12 cellular contexts compared by ENCODE assay signal in the genomic region with DNA sequence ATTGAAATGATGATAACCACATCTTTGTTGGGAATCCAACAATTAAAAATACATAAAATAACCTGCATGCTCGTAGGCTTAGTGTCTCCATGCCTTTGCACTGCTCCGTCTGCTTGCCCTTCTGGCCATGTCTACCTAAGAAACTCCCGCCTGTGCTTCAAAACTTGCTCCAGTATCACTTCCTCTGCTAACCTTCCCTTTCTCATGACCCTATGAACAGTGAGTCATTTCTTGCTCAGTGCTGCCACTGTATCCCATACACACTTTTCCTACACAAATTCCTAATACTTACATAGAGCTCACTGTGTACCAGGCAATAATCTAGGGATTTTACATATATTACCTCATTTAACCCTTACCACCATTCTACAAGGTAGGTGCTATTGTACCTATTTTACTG. TPM values are rescaled to one million over a fixed set of nuclear protein-coding genes. Genes with fewer than 3 reads are reported as not detected.
DNase-seq lines count a peak whose midpoint lies in the region; ATAC-seq and TF ChIP-seq lines count a peak whose summit lies in the region.
"Had no signal": no experiment of that assay in that cellular context is flagged by ENCODE, and none has a peak within 500 bp of the region (broad histone marks: within the 10 kb centered on the region; RNA-seq: fewer than 3 reads in every experiment).

No MANE protein-coding gene starts in this region.

- no peaks in the 10 kb centered on the region for H3K9me3 ChIP-seq in AG04450 (ENCODE audit: control insufficient read depth, insufficient read depth, low read length)

- intact Hi-C loops in activated B cell treated with CpG ODN at 0.5 μM for 24 hours (cut with micrococcal nuclease) = no loop called here

- H3K36me3 Mint-ChIP-seq in activated B cell treated with CpG ODN at 0.5 μM for 24 hours (ENCODE audit: low read depth) = peaks cover 74% of the 10 kb centered on the region
- peaks cover 51% of the 10 kb centered on the region for H3K36me3 Mint-ChIP-seq in activated CD8-positive, alpha-beta T cell treated with anti-CD3 and anti-CD28 coated beads, Interleukin-2, amount 10 ng/mL, durations not matched to agents 7 days and 5 days (ENCODE audit: low read depth)

- ATAC-seq in HG03378 (IDR thresholded peaks at IDR 0.05; ENCODE audit: unreplicated experiment) = peak; percentile 85
- peak; percentile 28 for ATAC-seq in activated B cell treated with CpG ODN at 0.5 μM for 24 hours (ENCODE audit: low read depth)
- no peak for ATAC-seq in activated CD8-positive, alpha-beta T cell treated with anti-CD3 and anti-CD28 coated beads, Interleukin-2, amount 10 ng/mL, durations not matched to agents 7 days and 5 days
- ATAC-seq in HG03521 (IDR thresholded peaks at IDR 0.05; ENCODE audit: unreplicated experiment) = no peak
- ATAC-seq: stimulated activated naive CD8-positive, alpha-beta T cell treated with anti-CD3 and anti-CD28 coated beads, Interleukin-15, amount 100 ng/mL, for 72 hours had no signal

- H3K27ac Mint-ChIP-seq in activated B cell treated with CpG ODN at 0.5 μM for 24 hours = no peak overlapping the region
- H3K27ac Mint-ChIP-seq in activated CD8-positive, alpha-beta T cell treated with anti-CD3 and anti-CD28 coated beads, Interleukin-2, amount 10 ng/mL, durations not matched to agents 7 days and 5 days = no peak overlapping the region
- H3K27ac Mint-ChIP-seq: stimulated activated naive CD8-positive, alpha-beta T cell treated with anti-CD3 and anti-CD28 coated beads, Interleukin-15, amount 100 ng/mL, for 72 hours had no signal

- CTCF ChIA-PET in AG04450 (lab: Charles Lee) (no interaction called here), activated B cell treated with CpG ODN at 0.5 μM for 24 hours (lab: Charles Lee) (interaction anchor here (0.6 kb wide), 1 partner anchor 78 kb away, joined by 4 read pairs; no protein-coding TSS in a partner anchor)
- CTCF ChIA-PET in activated CD8-positive, alpha-beta T cell treated with anti-CD3 and anti-CD28 coated beads, Interleukin-2, amount 10 ng/mL, durations not matched to agents 7 days and 5 days (lab: Charles Lee) = no interaction called here

- no peak overlapping the region for H3K4me3 ChIP-seq in AG04450 (ENCODE audit: low read depth, low read length)

- H3K27ac ChIP-seq in AG04450 (ENCODE audit: low read depth, low read length) = no peak overlapping the region

- no peaks in the 10 kb centered on the region for H3K27me3 Mint-ChIP-seq in activated B cell treated with CpG ODN at 0.5 μM for 24 hours
- no peaks in the 10 kb centered on the region for H3K27me3 Mint-ChIP-seq in activated CD8-positive, alpha-beta T cell treated with anti-CD3 and anti-CD28 coated beads, Interleukin-2, amount 10 ng/mL, durations not matched to agents 7 days and 5 days (ENCODE audit: low read depth)
- H3K27me3 Mint-ChIP-seq: stimulated activated naive CD8-positive, alpha-beta T cell treated with anti-CD3 and anti-CD28 coated beads, Interleukin-15, amount 100 ng/mL, for 72 hours had no signal

- H3K4me1 Mint-ChIP-seq in activated B cell treated with CpG ODN at 0.5 μM for 24 hours = peaks cover 4% of the 10 kb centered on the region
- peaks cover 2% of the 10 kb centered on the region for H3K4me1 Mint-ChIP-seq in activated CD8-positive, alpha-beta T cell treated with anti-CD3 and anti-CD28 coated beads, Interleukin-2, amount 10 ng/mL, durations not matched to agents 7 days and 5 days (ENCODE audit: low read depth)

- no peak for DNase-seq in AG04450 (ENCODE audit: low read depth, low spot score)
- peak; percentile 37 for DNase-seq in GM20000 (ENCODE audit: low spot score)
- DNase-seq in activated B cell treated with CpG ODN at 0.5 μM for 24 hours = no peak
- no peak for DNase-seq in activated CD8-positive, alpha-beta T cell treated with anti-CD3 and anti-CD28 coated beads, Interleukin-2, amount 10 ng/mL, durations not matched to agents 7 days and 5 days
- no peak for DNase-seq in activated CD4-positive, alpha-beta T cell treated with anti-CD3 and anti-CD28 coated beads, Interleukin-2, amount 50 U/mL, for 4 hours
- DNase-seq in kidney glomerular epithelial cell (lab: John Stamatoyannopoulos, UW) = no peak
- DNase-seq: activated T-cell treated with anti-CD3 and anti-CD28 coated beads, Interleukin-2, amount 50 U/mL, for 48 hours; effector CD8-positive, alpha-beta T cell; SHP77 treated with DMSO at 0.1 percent for 48 hours; stimulated activated naive CD8-positive, alpha-beta T cell treated with anti-CD3 and anti-CD28 coated beads, Interleukin-15, amount 100 ng/mL, for 72 hours had no signal

- H3K4me3 Mint-ChIP-seq in activated B cell treated with CpG ODN at 0.5 μM for 24 hours = no peak overlapping the region
- no peak overlapping the region for H3K4me3 Mint-ChIP-seq in activated CD8-positive, alpha-beta T cell treated with anti-CD3 and anti-CD28 coated beads, Interleukin-2, amount 10 ng/mL, durations not matched to agents 7 days and 5 days
- H3K4me3 Mint-ChIP-seq: stimulated activated naive CD8-positive, alpha-beta T cell treated with anti-CD3 and anti-CD28 coated beads, Interleukin-15, amount 100 ng/mL, for 72 hours had no signal

- H3K27me3 ChIP-seq in AG04450 (ENCODE audit: control insufficient read depth, insufficient read depth, low read length) = no peaks in the 10 kb centered on the region

- POLR2A ChIA-PET in AG04450 (lab: Yijun Ruan, JAX) = interaction anchor here (0.6 kb wide), 1 partner anchor 30 kb away, joined by 7 read pairs; no protein-coding TSS in a partner anchor
- POLR2A ChIA-PET in activated B cell treated with CpG ODN at 0.5 μM for 24 hours (lab: Charles Lee) = interaction anchor here (0.6 kb wide), 1 partner anchor 13 kb away, joined by 5 read pairs; no protein-coding TSS in a partner anchor
- POLR2A ChIA-PET in activated CD8-positive, alpha-beta T cell treated with anti-CD3 and anti-CD28 coated beads, Interleukin-2, amount 10 ng/mL, durations not matched to agents 7 days and 5 days (lab: Charles Lee) = no interaction called here

- TF ChIP-seq CTCF in AG04450 (IDR thresholded peaks at IDR 0.05; ENCODE audit: low read depth, low read length) (0 out of 2 replicates have a peak, but pooled peaks have one; percentile 7), GM20000 (IDR thresholded peaks at IDR 0.05; ENCODE audit: extremely low read depth, missing control alignments) (no peak), activated B cell treated with CpG ODN at 0.5 μM for 24 hours (IDR thresholded peaks at IDR 0.05) (no peak)

- no peaks in the 10 kb centered on the region for H3K9me3 Mint-ChIP-seq in activated B cell treated with CpG ODN at 0.5 μM for 24 hours
- no peaks in the 10 kb centered on the region for H3K9me3 Mint-ChIP-seq in activated CD8-positive, alpha-beta T cell treated with anti-CD3 and anti-CD28 coated beads, Interleukin-2, amount 10 ng/mL, durations not matched to agents 7 days and 5 days (ENCODE audit: insufficient read depth)
- H3K9me3 Mint-ChIP-seq: stimulated activated naive CD8-positive, alpha-beta T cell treated with anti-CD3 and anti-CD28 coated beads, Interleukin-15, amount 100 ng/mL, for 72 hours had no signal

RNA-seq across cellular contexts. Expression of gene TMEM245, which starts 33.5 kb away (rescaled TPM):
- 36.1 and 42.0 TPM in 2 replicates for polyA plus RNA-seq in AG04450 (2011; rRNA removed)
- 61.9 and 67.3 TPM in 2 replicates for polyA minus RNA-seq in AG04450 (2011; rRNA and poly(A)+ RNA removed)
- total RNA-seq in activated B cell treated with CpG ODN at 0.5 μM for 24 hours = 16.1 and 20.6 TPM in 2 replicates
- 10 to 100 TPM; 27.4 to 30.2 TPM for total RNA-seq in activated CD8-positive, alpha-beta T cell treated with anti-CD3 and anti-CD28 coated beads, Interleukin-2, amount 10 ng/mL, durations not matched to agents 7 days and 5 days

Comparison
In these comparisons a context has a peak if more than half of its experiments do, and no peak if none do; other contexts are left out.
1. ATAC-seq: peak in HG03378 (single experiment) and activated B cell treated with CpG ODN at 0.5 μM for 24 hours (single experiment); none in activated CD8-positive, alpha-beta T cell treated with anti-CD3 and anti-CD28 coated beads, Interleukin-2, amount 10 ng/mL, durations not matched to agents 7 days and 5 days (single experiment) and HG03521 (single experiment).